8 cellular contexts compared by ENCODE assay signal in genomic region chr10:42637648-42638052, GRCh38. TPM values are rescaled to one million over a fixed set of nuclear protein-coding genes. Genes with fewer than 3 reads are reported as not detected.
A peak's percentile ranks its signal among the peaks of the same experiment; 100 is the strongest.
DNase-seq lines count a peak whose midpoint lies in the region; ATAC-seq and TF ChIP-seq lines count a peak whose summit lies in the region.

No MANE protein-coding gene starts in this region.

- peak overlapping the region; percentile 94 to 99 (median 96) for H3K27ac Mint-ChIP-seq in brain

- H3K27ac ChIP-seq in right atrium auricular region = peak overlapping the region; percentile 86 to 93
- H3K27ac ChIP-seq in mesodermal cell (ENCODE audit: low read depth, low read length, severe bottlenecking) = peak overlapping the region; percentile 93
- no peak overlapping the region for H3K27ac ChIP-seq in aorta (ENCODE audit: low read depth in 1 of 2, low read length in 2 of 2)

- no peaks in the 10 kb centered on the region for H3K9me3 Mint-ChIP-seq in brain

- no peaks in the 10 kb centered on the region for H3K27me3 ChIP-seq in right atrium auricular region
- no peaks in the 10 kb centered on the region for H3K27me3 ChIP-seq in aorta (ENCODE audit: control insufficient read depth in 1 of 2, insufficient read depth in 2 of 2, low read length in 1 of 2)

- H3K4me1 Mint-ChIP-seq in brain = peaks cover 63% of the 10 kb centered on the region

- peaks cover 17% of the 10 kb centered on the region for H3K27me3 Mint-ChIP-seq in brain

- WGBS in mesodermal cell (ENCODE audit: insufficient coverage in 2 of 2), 2 experiments = 29 to 35% methylated on average over 6 to 9 of the region's 10 CpGs
- 18 to 24% methylated on average over 10 of the region's 10 CpGs for WGBS in aorta, 2 donors

- H3K4me3 Mint-ChIP-seq in brain = peak overlapping the region; percentile 90 to 97 (median 93)

- DNase-seq in right atrium auricular region (ENCODE audit: low spot score) = no peak
- no peak for DNase-seq in left cardiac atrium
- DNase-seq in aorta = no peak
- no peak for DNase-seq in putamen (ENCODE audit: low spot score)
- DNase-seq in NCI-H2196 (lab: John Stamatoyannopoulos, UW; ENCODE audit: unreplicated experiment) = no peak

- TF ChIP-seq CTCF in right atrium auricular region (IDR thresholded peaks at IDR 0.05) (no peak), brain (conservative IDR thresholded peaks at IDR 0.05) (no peak)

- intact Hi-C loops in left cardiac atrium (cut with DNase I) (loop anchor here in 1 of 2 donors (10.0 kb wide), 1 partner anchor 83 kb away; no protein-coding TSS in a partner anchor), aorta (cut with DNase I) (loop anchor here (2.0 to 10.0 kb wide), 3 partner anchors 85 to 117 kb away; no protein-coding TSS in a partner anchor)

- H3K4me1 ChIP-seq in right atrium auricular region (peaks cover 0 to 6% of the 10 kb centered on the region in 2 donors), mesodermal cell (ENCODE audit: control insufficient read depth, insufficient read depth, low read length, poor library complexity, severe bottlenecking) (no peaks in the 10 kb centered on the region), aorta (ENCODE audit: control insufficient read depth in 1 of 2, insufficient read depth in 2 of 2, low read length in 2 of 2) (no peaks in the 10 kb centered on the region)

- H3K9me3 ChIP-seq in right atrium auricular region (no peaks in the 10 kb centered on the region), mesodermal cell (ENCODE audit: control insufficient read depth, low read length) (no peaks in the 10 kb centered on the region), aorta (ENCODE audit: control insufficient read depth, low read length) (no peaks in the 10 kb centered on the region)

- ATAC-seq in left cardiac atrium = no peak
- ATAC-seq in aorta (ENCODE audit: low FRiP score) = no peak
- ATAC-seq in activated CD4-positive, CD25-positive, alpha-beta regulatory T cell treated with anti-CD3 and anti-CD28 coated beads, Interleukin-2, amount 50 U/mL, for 24 hours = no peak

- H3K36me3 Mint-ChIP-seq in brain = peaks cover 30% of the 10 kb centered on the region

- H3K4me3 ChIP-seq in right atrium auricular region = peak overlapping the region; percentile 62 to 81
- H3K4me3 ChIP-seq in mesodermal cell (ENCODE audit: extremely low read depth, insufficient read depth, low read length, poor library complexity, severe bottlenecking) = peak overlapping the region; percentile 73
- peak overlapping the region; percentile 75 to 84 for H3K4me3 ChIP-seq in aorta (ENCODE audit: low read length in 2 of 2)

- H3K36me3 ChIP-seq in right atrium auricular region = no peaks in the 10 kb centered on the region
- peaks cover 21% of the 10 kb centered on the region for H3K36me3 ChIP-seq in mesodermal cell (ENCODE audit: control insufficient read depth, insufficient read depth, low read length)
- no peaks in the 10 kb centered on the region for H3K36me3 ChIP-seq in aorta (ENCODE audit: control insufficient read depth in 1 of 2, insufficient read depth in 2 of 2, low read length in 1 of 2)

RNA-seq across cellular contexts. Expression of gene ZNF33B, which starts 0.7 kb away (rescaled TPM):
- total RNA-seq in right atrium auricular region = 10 to 100 TPM in 1 of 2 donors, 1 to 10 TPM in 1; 7.0 to 11.2 TPM
- 10 to 100 TPM; 10.2 to 10.4 TPM for total RNA-seq in left cardiac atrium
- 25.6 TPM for polyA plus RNA-seq in brain (ENCODE audit: insufficient read depth, low read depth, low replicate concordance)
- polyA plus RNA-seq in mesodermal cell (2013, experiment 1 of 2) = 8.1 TPM
- 9.9 TPM for polyA plus RNA-seq in mesodermal cell (2013, experiment 2 of 2)
- total RNA-seq in aorta = 10 to 100 TPM; 15.7 to 21.0 TPM
- polyA plus RNA-seq in aorta = 10 to 100 TPM in 1 of 2 donors, 1 to 10 TPM in 1; 7.1 to 46.8 TPM

Comparison
In these comparisons a context has a peak if more than half of its experiments do, and no peak if none do; other contexts are left out.
1. H3K27ac ChIP-seq: peak in right atrium auricular region (2 of 2) and mesodermal cell (single experiment); none in aorta (0 of 2).
2. Peak in every context shown above with its lines, with median percentiles within 50 percentile points of each other: H3K4me3 ChIP-seq.